Comparison of ENCODE assay signal across 5 cellular contexts in the genomic region with DNA sequence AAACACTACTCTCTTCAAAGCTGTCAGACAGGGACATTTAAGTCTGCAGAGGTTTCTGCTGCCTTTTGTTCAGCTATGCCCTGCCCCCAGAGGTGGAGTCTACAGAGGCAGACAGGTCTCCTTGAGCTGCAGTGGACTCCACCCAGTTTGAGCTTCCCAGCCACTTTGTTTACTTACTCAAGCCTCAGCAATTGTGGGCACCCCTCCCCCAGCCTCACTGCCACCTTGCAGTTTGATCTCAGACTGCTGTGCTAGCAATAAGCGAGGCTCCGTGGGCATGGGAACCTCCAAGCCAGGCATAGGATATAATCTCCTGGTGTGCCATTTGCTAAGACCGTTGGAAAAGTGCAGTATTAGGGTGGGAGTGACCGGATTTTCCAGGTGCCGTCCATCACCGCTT.
A peak's percentile ranks its signal among the peaks of the same experiment; 100 is the strongest.
DNase-seq lines count a peak whose midpoint lies in the region; ATAC-seq and TF ChIP-seq lines count a peak whose summit lies in the region.
"Not testable (repeated sequence)": the region's sequence is repeated elsewhere in the genome, so short reads cannot be mapped to it uniquely, and the experiment has no call there.

No MANE protein-coding gene starts in this region.

- not testable (repeated sequence) for H3K27ac ChIP-seq in DND-41 (ENCODE audit: low read length); naive thymus-derived CD4-positive, alpha-beta T cell (ENCODE audit: low read depth, low read length)

- CTCF ChIA-PET in activated CD4-positive, alpha-beta memory T cell treated with anti-CD3 and anti-CD28 coated beads, Interleukin-2, amount 10 ng/mL, durations not matched to agents 7 days and 5 days (lab: Charles Lee), result not testable (repeated sequence)
- CTCF ChIA-PET in naive thymus-derived CD4-positive, alpha-beta T cell (lab: Charles Lee), result interaction anchor here (1.5 kb wide), 1 partner anchor 12 kb away, joined by 4 read pairs; no protein-coding TSS in a partner anchor

- not testable (repeated sequence) for H4K20me1 ChIP-seq in DND-41 (ENCODE audit: insufficient read depth, low read length)

- not testable (repeated sequence) for H3K4me2 ChIP-seq in DND-41 (ENCODE audit: insufficient read depth, low read length)

- not testable (repeated sequence) for H3K4me1 ChIP-seq in DND-41 (ENCODE audit: insufficient read depth, low read length); naive thymus-derived CD4-positive, alpha-beta T cell (ENCODE audit: control insufficient read depth in 2 of 2, insufficient read depth in 2 of 2, low read length in 2 of 2)

- peaks cover 27% of the 10 kb centered on the region for H3K27me3 Mint-ChIP-seq in activated CD4-positive, alpha-beta T cell treated with anti-CD3 and anti-CD28 coated beads, Interleukin-2, amount 10 ng/mL, durations not matched to agents 24 days and 14 days
- peaks cover 49% of the 10 kb centered on the region for H3K27me3 Mint-ChIP-seq in activated CD4-positive, alpha-beta memory T cell treated with anti-CD3 and anti-CD28 coated beads, Interleukin-2, amount 10 ng/mL, durations not matched to agents 7 days and 5 days
- H3K27me3 Mint-ChIP-seq in dendritic cell treated with granulocyte-macrophage colony-stimulating factor and Interleukin-4, amounts not matched to agents 40 ng/mL and 50 ng/mL, for 4 days, result peaks cover 13% of the 10 kb centered on the region
- peaks cover 4 to 65% (median 15%) of the 10 kb centered on the region in 5 donors for H3K27me3 Mint-ChIP-seq in naive thymus-derived CD4-positive, alpha-beta T cell

- not testable (repeated sequence) for H3K79me2 ChIP-seq in DND-41 (ENCODE audit: insufficient read depth, low read length)

- not testable (repeated sequence) for H3K4me3 ChIP-seq in DND-41 (ENCODE audit: low read depth in 1 of 2, low read length in 2 of 2); naive thymus-derived CD4-positive, alpha-beta T cell (ENCODE audit: low read length)

- not testable (repeated sequence) for H3K4me1 Mint-ChIP-seq in activated CD4-positive, alpha-beta T cell treated with anti-CD3 and anti-CD28 coated beads, Interleukin-2, amount 10 ng/mL, durations not matched to agents 24 days and 14 days; activated CD4-positive, alpha-beta memory T cell treated with anti-CD3 and anti-CD28 coated beads, Interleukin-2, amount 10 ng/mL, durations not matched to agents 7 days and 5 days
- H3K4me1 Mint-ChIP-seq in dendritic cell treated with granulocyte-macrophage colony-stimulating factor and Interleukin-4, amounts not matched to agents 40 ng/mL and 50 ng/mL, for 4 days (ENCODE audit: low read depth), result peaks cover 35% of the 10 kb centered on the region
- H3K4me1 Mint-ChIP-seq in naive thymus-derived CD4-positive, alpha-beta T cell, result peaks cover 0 to 14% (median 6%) of the 10 kb centered on the region in 7 donors

- not testable (repeated sequence) for H3K36me3 Mint-ChIP-seq in activated CD4-positive, alpha-beta T cell treated with anti-CD3 and anti-CD28 coated beads, Interleukin-2, amount 10 ng/mL, durations not matched to agents 24 days and 14 days (ENCODE audit: low read depth); activated CD4-positive, alpha-beta memory T cell treated with anti-CD3 and anti-CD28 coated beads, Interleukin-2, amount 10 ng/mL, durations not matched to agents 7 days and 5 days (ENCODE audit: low read depth); dendritic cell treated with granulocyte-macrophage colony-stimulating factor and Interleukin-4, amounts not matched to agents 40 ng/mL and 50 ng/mL, for 4 days (ENCODE audit: low read depth)
- peaks cover 0 to 17% (median 3%) of the 10 kb centered on the region in 5 donors for H3K36me3 Mint-ChIP-seq in naive thymus-derived CD4-positive, alpha-beta T cell

- intact Hi-C loops in activated CD4-positive, alpha-beta T cell treated with anti-CD3 and anti-CD28 coated beads, Interleukin-2, amount 10 ng/mL, durations not matched to agents 24 days and 14 days (cut with micrococcal nuclease); dendritic cell treated with granulocyte-macrophage colony-stimulating factor and Interleukin-4, amounts not matched to agents 40 ng/mL and 50 ng/mL, for 4 days (cut with micrococcal nuclease); naive thymus-derived CD4-positive, alpha-beta T cell (cut with micrococcal nuclease): not testable (repeated sequence)

- H3K4me3 Mint-ChIP-seq in activated CD4-positive, alpha-beta T cell treated with anti-CD3 and anti-CD28 coated beads, Interleukin-2, amount 10 ng/mL, durations not matched to agents 24 days and 14 days; activated CD4-positive, alpha-beta memory T cell treated with anti-CD3 and anti-CD28 coated beads, Interleukin-2, amount 10 ng/mL, durations not matched to agents 7 days and 5 days; dendritic cell treated with granulocyte-macrophage colony-stimulating factor and Interleukin-4, amounts not matched to agents 40 ng/mL and 50 ng/mL, for 4 days: not testable (repeated sequence)
- peak overlapping the region in 1 of 10 donors; percentile 32 for H3K4me3 Mint-ChIP-seq in naive thymus-derived CD4-positive, alpha-beta T cell

- not testable (repeated sequence) for ATAC-seq in DND-41 (ENCODE audit: insufficient read depth, low read depth); naive thymus-derived CD4-positive, alpha-beta T cell

- peaks cover 15% of the 10 kb centered on the region for H3K9me3 Mint-ChIP-seq in activated CD4-positive, alpha-beta T cell treated with anti-CD3 and anti-CD28 coated beads, Interleukin-2, amount 10 ng/mL, durations not matched to agents 24 days and 14 days
- peaks cover 13% of the 10 kb centered on the region for H3K9me3 Mint-ChIP-seq in activated CD4-positive, alpha-beta memory T cell treated with anti-CD3 and anti-CD28 coated beads, Interleukin-2, amount 10 ng/mL, durations not matched to agents 7 days and 5 days
- H3K9me3 Mint-ChIP-seq in dendritic cell treated with granulocyte-macrophage colony-stimulating factor and Interleukin-4, amounts not matched to agents 40 ng/mL and 50 ng/mL, for 4 days, result peaks cover 35% of the 10 kb centered on the region
- peaks cover 0 to 32% (median 15%) of the 10 kb centered on the region in 11 donors for H3K9me3 Mint-ChIP-seq in naive thymus-derived CD4-positive, alpha-beta T cell

- H3K9ac ChIP-seq in DND-41 (ENCODE audit: low read depth, low read length), result not testable (repeated sequence)

- not testable (repeated sequence) for H3K27me3 ChIP-seq in DND-41 (ENCODE audit: insufficient read depth, low read length, poor library complexity); naive thymus-derived CD4-positive, alpha-beta T cell (ENCODE audit: control insufficient read depth in 2 of 2, insufficient read depth in 2 of 2, low read length in 2 of 2)

- POLR2A ChIA-PET in activated CD4-positive, alpha-beta memory T cell treated with anti-CD3 and anti-CD28 coated beads, Interleukin-2, amount 10 ng/mL, durations not matched to agents 7 days and 5 days (lab: Charles Lee); naive thymus-derived CD4-positive, alpha-beta T cell (lab: Charles Lee): not testable (repeated sequence)

- H2AFZ ChIP-seq in DND-41 (ENCODE audit: low read depth, low read length), result not testable (repeated sequence)

- not testable (repeated sequence) for H3K36me3 ChIP-seq in DND-41 (ENCODE audit: insufficient read depth, low read length); naive thymus-derived CD4-positive, alpha-beta T cell (ENCODE audit: control insufficient read depth in 2 of 3, insufficient read depth in 3 of 3, low read length in 3 of 3)

- H3K27ac Mint-ChIP-seq in activated CD4-positive, alpha-beta T cell treated with anti-CD3 and anti-CD28 coated beads, Interleukin-2, amount 10 ng/mL, durations not matched to agents 24 days and 14 days; activated CD4-positive, alpha-beta memory T cell treated with anti-CD3 and anti-CD28 coated beads, Interleukin-2, amount 10 ng/mL, durations not matched to agents 7 days and 5 days; naive thymus-derived CD4-positive, alpha-beta T cell: not testable (repeated sequence)
- H3K27ac Mint-ChIP-seq in dendritic cell treated with granulocyte-macrophage colony-stimulating factor and Interleukin-4, amounts not matched to agents 40 ng/mL and 50 ng/mL, for 4 days, result peak overlapping the region; percentile 57

- not testable (repeated sequence) for H3K9me3 ChIP-seq in DND-41 (ENCODE audit: insufficient read depth, low read length, severe bottlenecking); naive thymus-derived CD4-positive, alpha-beta T cell (ENCODE audit: control insufficient read depth in 2 of 3, low read length in 3 of 3)

- DNase-seq in DND-41, result peak; percentile 39
- DNase-seq in activated CD4-positive, alpha-beta T cell treated with anti-CD3 and anti-CD28 coated beads, Interleukin-2, amount 10 ng/mL, durations not matched to agents 24 days and 14 days, result peak; percentile 72
- DNase-seq in activated CD4-positive, alpha-beta memory T cell treated with anti-CD3 and anti-CD28 coated beads, Interleukin-2, amount 10 ng/mL, durations not matched to agents 7 days and 5 days, result peak; percentile 34
- peak in 6 of 9 donors; percentile 18 to 46 (median 24) for DNase-seq in naive thymus-derived CD4-positive, alpha-beta T cell

- TF ChIP-seq CTCF in DND-41 (IDR thresholded peaks at IDR 0.05; ENCODE audit: borderline replicate concordance, extremely low read depth, low read length, poor library complexity, severe bottlenecking), result not testable (repeated sequence)
